24 cellular contexts compared by ENCODE assay signal in the genomic region with DNA sequence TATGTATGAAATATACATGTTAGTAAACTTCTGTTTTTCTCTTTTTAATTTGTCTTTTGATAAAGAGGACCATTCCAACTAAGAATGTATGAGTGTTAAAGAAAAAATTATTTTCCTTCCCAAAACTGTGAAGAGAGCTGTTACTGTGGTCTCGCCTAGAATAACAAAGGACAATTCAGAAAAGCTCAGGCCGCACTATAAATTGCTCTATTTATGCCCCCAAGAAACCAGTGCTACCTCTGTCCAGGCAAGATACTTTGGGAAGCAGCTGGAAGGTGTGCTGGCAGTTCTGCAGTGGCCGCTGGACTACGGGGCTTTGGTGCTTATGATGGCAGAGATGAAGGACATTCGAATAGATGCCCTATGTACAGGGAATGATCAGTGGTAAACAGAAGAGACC.
A peak's percentile ranks its signal among the peaks of the same experiment; 100 is the strongest.
DNase-seq lines count a peak whose midpoint lies in the region; ATAC-seq and TF ChIP-seq lines count a peak whose summit lies in the region.
"Had no signal": no experiment of that assay in that cellular context is flagged by ENCODE, and none has a peak within 500 bp of the region (broad histone marks: within the 10 kb centered on the region; RNA-seq: fewer than 3 reads in every experiment).

No MANE protein-coding gene starts in this region.

- H3K27ac Mint-ChIP-seq in endothelial cell (ENCODE audit: unreplicated experiment) (peak overlapping the region; percentile 85), nephron progenitor cell (peak overlapping the region; percentile 75)
- H3K27ac Mint-ChIP-seq: activated T-cell treated with anti-CD3 and anti-CD28 coated beads, Interleukin-2, amount 50 U/mL, for 72 hours; neural progenitor cell; stimulated activated memory B cell treated with anti-CD40 and anti-IgM and Interleukin-4, amounts not matched to agents 10 μg/mL and 1 μg/mL and 100 μg/mL, for 72 hours; T-cell had no signal

- 93% methylated on average over 5 of the region's 5 CpGs for WGBS in right cardiac atrium

- H3K36me3 Mint-ChIP-seq in endothelial cell (ENCODE audit: low read depth, unreplicated experiment) (peaks cover 3% of the 10 kb centered on the region), nephron progenitor cell (ENCODE audit: low read depth) (peaks cover 10% of the 10 kb centered on the region)
- H3K36me3 Mint-ChIP-seq: neural progenitor cell; stimulated activated memory B cell treated with anti-CD40 and anti-IgM and Interleukin-4, amounts not matched to agents 10 μg/mL and 1 μg/mL and 100 μg/mL, for 72 hours; T-cell had no signal

- no peak overlapping the region for H3K27ac ChIP-seq in right cardiac atrium (ENCODE audit: low read length)
- H3K27ac ChIP-seq: gastrocnemius medialis, neural progenitor cell had no signal

- no peaks in the 10 kb centered on the region for H3K9me3 Mint-ChIP-seq in endothelial cell (ENCODE audit: unreplicated experiment)
- no peaks in the 10 kb centered on the region for H3K9me3 Mint-ChIP-seq in nephron progenitor cell
- H3K9me3 Mint-ChIP-seq: activated T-cell treated with anti-CD3 and anti-CD28 coated beads, Interleukin-2, amount 50 U/mL, for 72 hours; GM23338; neural progenitor cell; stimulated activated memory B cell treated with anti-CD40 and anti-IgM and Interleukin-4, amounts not matched to agents 10 μg/mL and 1 μg/mL and 100 μg/mL, for 72 hours; T-cell had no signal

- H3K4me3 Mint-ChIP-seq in endothelial cell (ENCODE audit: unreplicated experiment) (peak overlapping the region; percentile 63), nephron progenitor cell (no peak overlapping the region)
- H3K4me3 Mint-ChIP-seq: activated T-cell treated with anti-CD3 and anti-CD28 coated beads, Interleukin-2, amount 50 U/mL, for 72 hours; GM23338; neural progenitor cell; stimulated activated memory B cell treated with anti-CD40 and anti-IgM and Interleukin-4, amounts not matched to agents 10 μg/mL and 1 μg/mL and 100 μg/mL, for 72 hours; T-cell had no signal

- H3K4me1 Mint-ChIP-seq in endothelial cell (ENCODE audit: unreplicated experiment): peaks cover 29% of the 10 kb centered on the region
- peaks cover 59% of the 10 kb centered on the region for H3K4me1 Mint-ChIP-seq in nephron progenitor cell
- H3K4me1 Mint-ChIP-seq: stimulated activated memory B cell treated with anti-CD40 and anti-IgM and Interleukin-4, amounts not matched to agents 10 μg/mL and 1 μg/mL and 100 μg/mL, for 72 hours; T-cell had no signal

- peak; percentile 27 for ATAC-seq in left ventricle myocardium superior
- ATAC-seq in right cardiac atrium: no peak
- no peak for ATAC-seq in HG02840 (IDR thresholded peaks at IDR 0.05; ENCODE audit: low FRiP score, unreplicated experiment)
- ATAC-seq in HG03520 (IDR thresholded peaks at IDR 0.05; ENCODE audit: unreplicated experiment): no peak
- ATAC-seq: activated T-cell treated with anti-CD3 and anti-CD28 coated beads, Interleukin-2, amount 50 U/mL, for 72 hours had no signal

- no peak overlapping the region for H3K4me3 ChIP-seq in right cardiac atrium (ENCODE audit: low read length)
- H3K4me3 ChIP-seq: A549, ascending aorta, gastrocnemius medialis, GM23338, neural progenitor cell, prostate gland, skin epidermis had no signal

- H3K9me3 ChIP-seq in right cardiac atrium (ENCODE audit: control insufficient read depth, low read length): no peaks in the 10 kb centered on the region
- H3K9me3 ChIP-seq: A549, ascending aorta, gastrocnemius medialis, prostate gland had no signal

- H3K27me3 ChIP-seq in right cardiac atrium (ENCODE audit: control insufficient read depth, insufficient read depth): no peaks in the 10 kb centered on the region
- H3K27me3 ChIP-seq: ascending aorta, gastrocnemius medialis, neural progenitor cell had no signal

- peaks cover 5% of the 10 kb centered on the region for H3K4me1 ChIP-seq in right cardiac atrium (ENCODE audit: control insufficient read depth, insufficient read depth, low read length)
- H3K4me1 ChIP-seq: ascending aorta, prostate gland had no signal

- intact Hi-C loops in left ventricle myocardium superior (cut with micrococcal nuclease): no loop called here
- intact Hi-C loops in right cardiac atrium (cut with DNase I): loop anchor here in 2 of 4 donors (10.0 kb wide), 2 partner anchors 251 to 461 kb away; a partner anchor contains a TSS

- H3K27me3 Mint-ChIP-seq in endothelial cell (ENCODE audit: unreplicated experiment): no peaks in the 10 kb centered on the region
- H3K27me3 Mint-ChIP-seq in nephron progenitor cell (ENCODE audit: low read depth, poor library complexity): peaks cover 3% of the 10 kb centered on the region
- H3K27me3 Mint-ChIP-seq: stimulated activated memory B cell treated with anti-CD40 and anti-IgM and Interleukin-4, amounts not matched to agents 10 μg/mL and 1 μg/mL and 100 μg/mL, for 72 hours had no signal

- TF ChIP-seq CTCF in endothelial cell (IDR thresholded peaks at IDR 0.05; ENCODE audit: unreplicated experiment): no peak
- TF ChIP-seq CTCF in nephron progenitor cell (IDR thresholded peaks at IDR 0.05): no peak

- DNase-seq in left ventricle myocardium superior: no peak
- no peak for DNase-seq in right cardiac atrium
- DNase-seq in endothelial cell (ENCODE audit: low spot score): no peak
- DNase-seq in nephron progenitor cell: no peak
- no peak for DNase-seq in amygdala (lab: John Stamatoyannopoulos, UW)
- DNase-seq in activated CD4-positive, alpha-beta T cell treated with anti-CD3 and anti-CD28 coated beads for 48 hours: no peak
- DNase-seq: activated CD4-positive, alpha-beta T cell treated with anti-CD3 and anti-CD28 coated beads for 4 hours; activated naive CD4-positive, alpha-beta T cell treated with anti-CD3 and anti-CD28 coated beads, Interleukin-2, amount 50 U/mL, for 16 hours; activated T-cell treated with anti-CD3 and anti-CD28 coated beads, Interleukin-2, amount 50 U/mL, for 72 hours; effector CD4-positive, alpha-beta T cell; gastrocnemius medialis; NCI-H1105; NCI-H2081 treated with DMSO at 0.1 percent for 48 hours; SHP77 treated with DMSO at 0.1 percent for 48 hours; T-cell had no signal
